14 cellular contexts compared by ENCODE assay signal in the genomic region with DNA sequence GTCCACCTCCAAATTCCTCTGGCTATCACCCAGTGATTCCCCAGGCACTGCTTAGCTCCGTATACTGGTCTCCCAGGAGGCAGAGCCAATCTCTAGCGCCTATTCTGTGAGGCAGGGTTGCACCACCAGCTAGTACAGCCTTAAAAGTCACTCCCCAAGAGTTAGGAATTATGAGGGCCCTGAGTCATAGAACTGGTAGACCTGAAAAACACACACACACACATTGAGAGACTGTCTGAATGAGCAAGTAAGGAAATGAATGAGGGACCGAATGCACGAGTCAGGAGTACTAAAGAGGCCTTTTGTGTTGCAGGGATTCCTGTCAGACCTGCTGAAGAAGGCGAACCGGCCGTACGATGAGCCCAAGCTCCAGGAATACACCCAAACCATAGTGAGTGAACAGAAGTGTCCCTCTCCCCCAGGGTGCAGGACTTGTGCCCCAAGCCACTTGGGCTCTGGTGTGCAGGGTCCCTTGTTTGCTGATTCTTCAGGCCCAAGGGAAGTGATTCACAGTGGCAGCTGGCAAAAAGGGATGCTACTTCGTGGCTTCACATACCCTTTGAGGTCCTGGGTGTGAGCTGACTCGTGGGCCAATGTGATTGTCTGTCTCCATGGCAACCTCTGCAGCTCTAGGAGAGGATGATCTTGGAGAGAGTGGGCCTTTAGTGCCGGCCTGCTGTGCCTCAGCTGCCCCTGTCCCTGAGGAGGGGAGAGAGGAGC. TPM values are rescaled to one million over a fixed set of nuclear protein-coding genes. Genes with fewer than 3 reads are reported as not detected.
DNase-seq lines count a peak whose midpoint lies in the region; ATAC-seq and TF ChIP-seq lines count a peak whose summit lies in the region.
"Had no signal": no experiment of that assay in that cellular context is flagged by ENCODE, and none has a peak within 500 bp of the region (broad histone marks: within the 10 kb centered on the region; RNA-seq: fewer than 3 reads in every experiment).

No MANE protein-coding gene starts in this region.

- CTCF ChIA-PET in activated naive CD4-positive, alpha-beta T cell treated with anti-CD3 and anti-CD28 coated beads for 36 hours (lab: Charles Lee): interaction anchor here (0.7 to 1.4 kb wide), 2 partner anchors 21 to 30 kb away, joined by 3 to 4 read pairs; no protein-coding TSS in a partner anchor

- H3K27ac Mint-ChIP-seq in activated naive CD4-positive, alpha-beta T cell treated with anti-CD3 and anti-CD28 coated beads for 36 hours: no peak overlapping the region
- H3K27ac Mint-ChIP-seq in stimulated activated naive B cell treated with anti-CD40 and anti-IgM and Interleukin-4, amounts not matched to agents 10 μg/mL and 1 μg/mL and 100 μg/mL, for 72 hours: no peak overlapping the region

- no peaks in the 10 kb centered on the region for H3K4me1 ChIP-seq in foreskin keratinocyte
- H3K4me1 ChIP-seq: upper lobe of left lung had no signal

- H3K4me1 Mint-ChIP-seq in activated naive CD4-positive, alpha-beta T cell treated with anti-CD3 and anti-CD28 coated beads for 36 hours (ENCODE audit: low read depth): peaks cover 3% of the 10 kb centered on the region
- no peaks in the 10 kb centered on the region for H3K4me1 Mint-ChIP-seq in stimulated activated naive B cell treated with anti-CD40 and anti-IgM and Interleukin-4, amounts not matched to agents 10 μg/mL and 1 μg/mL and 100 μg/mL, for 72 hours

- H3K36me3 Mint-ChIP-seq in activated naive CD4-positive, alpha-beta T cell treated with anti-CD3 and anti-CD28 coated beads for 36 hours (ENCODE audit: low read depth): no peaks in the 10 kb centered on the region
- H3K36me3 Mint-ChIP-seq in stimulated activated naive B cell treated with anti-CD40 and anti-IgM and Interleukin-4, amounts not matched to agents 10 μg/mL and 1 μg/mL and 100 μg/mL, for 72 hours: no peaks in the 10 kb centered on the region

- ATAC-seq in foreskin keratinocyte: peak; percentile 63
- ATAC-seq in stimulated activated naive B cell treated with anti-CD40 and anti-IgM and Interleukin-4, amounts not matched to agents 10 μg/mL and 1 μg/mL and 100 μg/mL, for 72 hours (replicated peaks): peak; percentile 29 to 43
- ATAC-seq in HG03457 (IDR thresholded peaks at IDR 0.05; ENCODE audit: unreplicated experiment): no peak
- no peak for ATAC-seq in GM18868 (IDR thresholded peaks at IDR 0.05; ENCODE audit: unreplicated experiment)

- peaks cover 16% of the 10 kb centered on the region for H3K27me3 Mint-ChIP-seq in activated naive CD4-positive, alpha-beta T cell treated with anti-CD3 and anti-CD28 coated beads for 36 hours (ENCODE audit: low read depth)
- H3K27me3 Mint-ChIP-seq in stimulated activated naive B cell treated with anti-CD40 and anti-IgM and Interleukin-4, amounts not matched to agents 10 μg/mL and 1 μg/mL and 100 μg/mL, for 72 hours: peaks cover 32 to 43% of the 10 kb centered on the region in 2 donors

- intact Hi-C loops in activated naive CD4-positive, alpha-beta T cell treated with anti-CD3 and anti-CD28 coated beads for 36 hours (cut with micrococcal nuclease): no loop called here

- no peak overlapping the region for H3K4me3 Mint-ChIP-seq in activated naive CD4-positive, alpha-beta T cell treated with anti-CD3 and anti-CD28 coated beads for 36 hours
- H3K4me3 Mint-ChIP-seq in stimulated activated naive B cell treated with anti-CD40 and anti-IgM and Interleukin-4, amounts not matched to agents 10 μg/mL and 1 μg/mL and 100 μg/mL, for 72 hours: no peak overlapping the region

- peaks cover 16% of the 10 kb centered on the region for H3K27me3 ChIP-seq in foreskin keratinocyte
- H3K27me3 ChIP-seq: upper lobe of left lung had no signal

- no peak overlapping the region for H3K27ac ChIP-seq in foreskin keratinocyte
- H3K27ac ChIP-seq: HL-60, upper lobe of left lung had no signal

- DNase-seq in activated naive CD4-positive, alpha-beta T cell treated with anti-CD3 and anti-CD28 coated beads for 36 hours: peak; percentile 14
- DNase-seq in activated naive CD4-positive, alpha-beta T cell (lab: John Stamatoyannopoulos, UW): no peak
- DNase-seq in RPMI8226 (peak; percentile 23), foreskin keratinocyte (peak; percentile 31 to 62), GM10266 (ENCODE audit: extremely low spot score) (no peak)
- DNase-seq in stimulated activated naive B cell treated with anti-CD40 and anti-IgM and Interleukin-4, amounts not matched to agents 10 μg/mL and 1 μg/mL and 100 μg/mL, for 72 hours: no peak
- DNase-seq: COR-L47; NCI-H2171; stimulated activated CD4-positive, alpha-beta T cell treated with anti-CD3 and anti-CD28 coated beads, Interleukin-4, amount 100 ng/mL, for 4 hours; T-helper 1 cell; upper lobe of left lung had no signal

- TF ChIP-seq CTCF in foreskin keratinocyte (conservative IDR thresholded peaks at IDR 0.05) (no peak), GM10266 (IDR thresholded peaks at IDR 0.05; ENCODE audit: control insufficient read depth, insufficient read depth, low read depth, missing control alignments) (no peak)

- H3K9me3 Mint-ChIP-seq in activated naive CD4-positive, alpha-beta T cell treated with anti-CD3 and anti-CD28 coated beads for 36 hours: no peaks in the 10 kb centered on the region
- no peaks in the 10 kb centered on the region for H3K9me3 Mint-ChIP-seq in stimulated activated naive B cell treated with anti-CD40 and anti-IgM and Interleukin-4, amounts not matched to agents 10 μg/mL and 1 μg/mL and 100 μg/mL, for 72 hours

RNA-seq across cellular contexts. Expression of gene CALB2, which starts 24.7 kb away (rescaled TPM):
- not detected for total RNA-seq in activated naive CD4-positive, alpha-beta T cell treated with anti-CD3 and anti-CD28 coated beads for 36 hours
- total RNA-seq in foreskin keratinocyte: 0.07 TPM in 1 of 2 replicates, not detected in the other
- 0.09 TPM in 1 of 2 replicates, not detected in the other for polyA plus RNA-seq in foreskin keratinocyte

RNA-seq across cellular contexts. Expression of gene TLE7, which starts 58.6 kb away (rescaled TPM):
- total RNA-seq in activated naive CD4-positive, alpha-beta T cell treated with anti-CD3 and anti-CD28 coated beads for 36 hours: not detected
- not detected in 2 replicates for total RNA-seq in foreskin keratinocyte
- not detected in 2 replicates for polyA plus RNA-seq in foreskin keratinocyte
- total RNA-seq: upper lobe of left lung had no signal

Comparison
In these comparisons a context has a peak if more than half of its experiments do, and no peak if none do; other contexts are left out.
1. DNase-seq: peak in activated naive CD4-positive, alpha-beta T cell treated with anti-CD3 and anti-CD28 coated beads for 36 hours (single experiment), RPMI8226 (single experiment) and foreskin keratinocyte (2 of 2); none in activated naive CD4-positive, alpha-beta T cell (0 of 4), stimulated activated naive B cell treated with anti-CD40 and anti-IgM and Interleukin-4, amounts not matched to agents 10 μg/mL and 1 μg/mL and 100 μg/mL, for 72 hours (single experiment) and GM10266 (single experiment).
2. ATAC-seq: peak in foreskin keratinocyte (single experiment) and stimulated activated naive B cell treated with anti-CD40 and anti-IgM and Interleukin-4, amounts not matched to agents 10 μg/mL and 1 μg/mL and 100 μg/mL, for 72 hours (2 of 2); none in HG03457 (single experiment) and GM18868 (single experiment).